Comparison of ENCODE assay signal across 13 cellular contexts in genomic region chr17:72420775-72421127, GRCh38.
A peak's percentile ranks its signal among the peaks of the same experiment; 100 is the strongest.
DNase-seq lines count a peak whose midpoint lies in the region; ATAC-seq and TF ChIP-seq lines count a peak whose summit lies in the region.
"Had no signal": no experiment of that assay in that cellular context is flagged by ENCODE, and none has a peak within 500 bp of the region (broad histone marks: within the 10 kb centered on the region; RNA-seq: fewer than 3 reads in every experiment).

No MANE protein-coding gene starts in this region.

- peaks cover 0 to 12% (median 0%) of the 10 kb centered on the region in 3 donors for H3K9me3 ChIP-seq in gastrocnemius medialis
- H3K9me3 ChIP-seq: ovary had no signal

- peaks cover 15% of the 10 kb centered on the region for H3K36me3 Mint-ChIP-seq in mesothelial cell of epicardium

- peaks cover 0 to 6% (median 0%) of the 10 kb centered on the region in 3 donors for H3K27me3 ChIP-seq in gastrocnemius medialis
- H3K27me3 ChIP-seq: ovary had no signal

- DNase-seq in COLO668 (lab: John Stamatoyannopoulos, UW; ENCODE audit: unreplicated experiment) (peak; percentile 24), RWPE1 (ENCODE audit: low spot score) (no peak), epithelial cell of prostate (ENCODE audit: low read depth, low spot score) (no peak), gastrocnemius medialis (no peak), NCI-H82 treated with DMSO at 0.1 percent for 48 hours (lab: John Stamatoyannopoulos, UW; ENCODE audit: unreplicated experiment) (no peak), mesothelial cell of epicardium (ENCODE audit: low spot score in 2 of 2, unreplicated experiment in 2 of 2) (no peak)
- DNase-seq: ovary had no signal

- no peaks in the 10 kb centered on the region for H3K36me3 ChIP-seq in gastrocnemius medialis
- H3K36me3 ChIP-seq: ovary, thoracic aorta had no signal

- no peak overlapping the region for H3K27ac Mint-ChIP-seq in mesothelial cell of epicardium
- H3K27ac Mint-ChIP-seq: T-helper 2 cell treated with Interferon-gamma antibody and Interleukin-4, amounts not matched to agents 5 μg/mL and 100 μg/mL, for 36 hours had no signal

- ATAC-seq in gastrocnemius medialis (no peak), HG03280 (IDR thresholded peaks at IDR 0.05; ENCODE audit: unreplicated experiment) (no peak), HG03432 (IDR thresholded peaks at IDR 0.05; ENCODE audit: unreplicated experiment) (no peak)

- H3K4me3 ChIP-seq in gastrocnemius medialis = no peak overlapping the region
- H3K4me3 ChIP-seq: lung, ovary, thoracic aorta had no signal

- CTCF ChIA-PET in RWPE1 (lab: Yijun Ruan, JAX) = interaction anchor here (0.6 kb wide), 1 partner anchor 45 kb away, joined by 3 read pairs; no protein-coding TSS in a partner anchor

- H3K27ac ChIP-seq in RWPE1 (peak overlapping the region; percentile 79), epithelial cell of prostate (peak overlapping the region; percentile 81), gastrocnemius medialis (peak overlapping the region in 3 of 4 donors; percentile 12 to 36 (median 14))
- H3K27ac ChIP-seq: ovary, thoracic aorta had no signal

- in situ Hi-C loops in gastrocnemius medialis (cut with MboI; ENCODE audit: low sequenced_read_pairs in 4 of 4) = loop anchor here in 1 of 4 donors (25.0 kb wide), 1 partner anchor 258 kb away; no protein-coding TSS in a partner anchor

- intact Hi-C loops in gastrocnemius medialis (cut with DNase I; ENCODE audit: low total_unique reads) = no loop called here

- peaks cover 19% of the 10 kb centered on the region for H3K9me3 Mint-ChIP-seq in mesothelial cell of epicardium

- H3K4me3 Mint-ChIP-seq in mesothelial cell of epicardium = no peak overlapping the region
- H3K4me3 Mint-ChIP-seq: T-helper 2 cell treated with Interferon-gamma antibody and Interleukin-4, amounts not matched to agents 5 μg/mL and 100 μg/mL, for 36 hours had no signal

- TF ChIP-seq CTCF in RWPE1 (conservative IDR thresholded peaks at IDR 0.05; ENCODE audit: low read depth) = no peak
- no peak for TF ChIP-seq CTCF in gastrocnemius medialis (IDR thresholded peaks at IDR 0.05 in 4 of 5, conservative IDR thresholded peaks at IDR 0.05 in 1 of 5)
- TF ChIP-seq CTCF in mesothelial cell of epicardium (IDR thresholded peaks at IDR 0.05; ENCODE audit: unreplicated experiment) = no peak

- peaks cover 0 to 11% of the 10 kb centered on the region in 2 donors for H3K4me1 ChIP-seq in gastrocnemius medialis

- POLR2A ChIA-PET in RWPE1 (lab: Yijun Ruan, JAX; ENCODE audit: low non-redundant PET) = no interaction called here

- no peaks in the 10 kb centered on the region for H3K27me3 Mint-ChIP-seq in mesothelial cell of epicardium (ENCODE audit: low read depth)
- H3K27me3 Mint-ChIP-seq: activated naive CD8-positive, alpha-beta T cell treated with anti-CD3 and anti-CD28 coated beads, Interleukin-2, amount 50 U/mL, for 24 hours had no signal

- no peak for TF ChIP-seq POLR2A in gastrocnemius medialis (IDR thresholded peaks at IDR 0.05)

- peaks cover 28% of the 10 kb centered on the region for H3K4me1 Mint-ChIP-seq in mesothelial cell of epicardium

Comparison
In these comparisons a context has a peak if more than half of its experiments do, and no peak if none do; other contexts are left out.
1. H3K27ac ChIP-seq: peak in every context shown above with its lines; median percentile 81 in epithelial cell of prostate; 79 in RWPE1; 14 in gastrocnemius medialis.